8 cellular contexts compared by ENCODE assay signal in the genomic region with DNA sequence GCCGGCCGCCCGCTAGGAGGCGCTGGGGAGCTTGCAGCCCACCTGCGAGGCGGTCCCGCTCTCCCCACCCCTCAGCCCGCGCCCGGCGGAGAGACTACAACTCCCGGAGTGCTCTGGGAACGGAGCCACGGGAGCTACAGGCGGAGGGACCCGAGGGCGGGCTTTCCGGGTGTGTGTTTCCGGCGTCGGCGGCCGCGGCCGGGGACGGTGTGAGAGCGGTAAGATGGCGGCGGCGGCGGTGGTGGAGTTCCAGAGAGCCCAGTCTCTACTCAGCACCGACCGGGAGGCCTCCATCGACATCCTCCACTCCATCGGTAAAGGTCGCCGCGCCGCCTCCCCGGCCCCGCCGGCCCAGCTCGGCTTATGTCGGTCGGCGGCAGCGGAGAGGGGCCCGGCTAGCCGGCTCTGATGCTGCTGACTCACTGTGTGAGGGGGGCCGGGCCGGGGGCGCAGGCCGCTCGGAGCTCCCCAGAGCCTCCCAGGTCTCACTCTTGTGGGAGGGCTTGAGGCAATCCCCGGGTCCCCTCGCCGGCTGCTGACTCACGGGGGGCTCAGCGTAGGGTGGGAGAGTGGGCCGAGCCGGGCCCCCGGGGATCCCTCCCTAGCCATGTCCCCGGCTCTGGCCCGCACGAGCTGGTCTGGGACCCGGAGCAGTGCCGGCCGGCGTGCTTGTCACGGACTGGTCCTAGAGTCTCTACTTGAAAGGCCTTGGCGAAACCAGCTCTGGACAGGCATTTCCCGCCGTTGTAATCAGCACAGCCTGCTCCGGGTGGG. TPM values are rescaled to one million over a fixed set of nuclear protein-coding genes. Genes with fewer than 3 reads are reported as not detected.
DNase-seq lines count a peak whose midpoint lies in the region; ATAC-seq, FAIRE-seq and TF ChIP-seq lines count a peak whose summit lies in the region.

A gene (plus strand): TSS at position 210 of the 774 bp plus-strand sequence. CDS start 14 bp downstream, at position 224.

- peak; percentile 0 for TF ChIP-seq CTCF in colonic mucosa (IDR thresholded peaks at IDR 0.05)

- peaks cover 42% of the 10 kb centered on the region for H4K20me1 ChIP-seq in BLaER1

- H3K27ac ChIP-seq in BLaER1 (peak within 1 kb of the TSS; percentile 97), colonic mucosa (peak within 1 kb of the TSS; percentile 47), layer of hippocampus (ENCODE audit: low read depth, low read length) (peak within 1 kb of the TSS; percentile 76)

- peaks cover 20% of the 10 kb centered on the region for H3K4me1 ChIP-seq in BLaER1
- peaks cover 10% of the 10 kb centered on the region for H3K4me1 ChIP-seq in colonic mucosa

- H3K36me3 ChIP-seq in BLaER1 (peaks cover 28% of the 10 kb centered on the region), colonic mucosa (no peaks in the 10 kb centered on the region)

- intact Hi-C loops in colonic mucosa (cut with DNase I): loop anchor here (10.0 kb wide), 1 partner anchor 100 kb away; a partner anchor contains a TSS

- H3K4me3 ChIP-seq in BLaER1 (peak within 1 kb of the TSS; percentile 100), colonic mucosa (peak within 1 kb of the TSS; percentile 86)

- peak; percentile 89 for ATAC-seq in HG03457 (IDR thresholded peaks at IDR 0.05; ENCODE audit: unreplicated experiment)

- H3K4me2 ChIP-seq in BLaER1: peak within 1 kb of the TSS; percentile 93

- H3K27me3 ChIP-seq in BLaER1 (no peaks in the 10 kb centered on the region), colonic mucosa (no peaks in the 10 kb centered on the region), layer of hippocampus (ENCODE audit: control insufficient read depth, insufficient read depth, low read length) (no peaks in the 10 kb centered on the region)

- DNase-seq in GM19239 (ENCODE audit: insufficient read length, low spot score) (peak; percentile 95), NCI-H524 treated with DMSO at 0.1 percent for 48 hours (lab: John Stamatoyannopoulos, UW) (peak; percentile 83), colonic mucosa (peak; percentile 99)
- DNase-seq in activated CD4-positive, alpha-beta T cell treated with anti-CD3 and anti-CD28 coated beads for 48 hours: peak; percentile 100
- DNase-seq in stimulated activated CD4-positive, alpha-beta T cell treated with anti-CD3 and anti-CD28 coated beads, Interleukin-1b, Interleukin-23, amount 100 ng/mL, for 4 hours (ENCODE audit: low read depth in 2 of 2): peak; percentile 98 to 99

- peak within 1 kb of the TSS; percentile 99 for H3K9ac ChIP-seq in BLaER1
- peak within 1 kb of the TSS; percentile 73 to 93 for H3K9ac ChIP-seq in colonic mucosa (ENCODE audit: low read depth in 2 of 2, low read length in 2 of 2)

- H3K9me3 ChIP-seq in BLaER1 (no peaks in the 10 kb centered on the region), colonic mucosa (no peaks in the 10 kb centered on the region)

- peak; percentile 93 for FAIRE-seq in GM19239 (lab: Jason Lieb, UNC)

RNA-seq across cellular contexts. Expression of the gene that starts here (rescaled TPM):
- 100 to 1,000 TPM in 1 of 2 donors, 10 to 100 TPM in 1; 81.2 to 117 TPM for total RNA-seq in colonic mucosa

Comparison
In these comparisons a context has a peak if more than half of its experiments do, and no peak if none do; other contexts are left out.
1. Peak in every context shown above with its lines: DNase-seq, ATAC-seq, H3K4me3 ChIP-seq and H3K27ac ChIP-seq.
2. H3K27ac ChIP-seq: peak in every context shown above with its lines; median percentile 97 in BLaER1; 76 in layer of hippocampus; 47 in colonic mucosa.